ENCODE assay signal across 8 cellular contexts in genomic region chr20:53826597-53827291, GRCh38.
A peak's percentile ranks its signal among the peaks of the same experiment; 100 is the strongest.
DNase-seq lines count a peak whose midpoint lies in the region; ATAC-seq, FAIRE-seq and TF ChIP-seq lines count a peak whose summit lies in the region.

No MANE protein-coding gene starts in this region.

- H3K4me1 ChIP-seq in K562 (replicated peaks in 1 of 2; ENCODE audit: control insufficient read depth in 2 of 2, insufficient read depth in 2 of 2, low read length in 2 of 2), result peaks cover 0 to 20% of the 10 kb centered on the region in 2 experiments; a peak in 2 of 5 replicates
- peaks cover 30% of the 10 kb centered on the region for H3K4me1 ChIP-seq in smooth muscle cell (ENCODE audit: low read depth)

- H3K9ac ChIP-seq in K562 (ENCODE audit: insufficient read depth in 1 of 2, low read depth in 2 of 2, low read length in 2 of 2) (no peak overlapping the region), smooth muscle cell (ENCODE audit: low read depth) (no peak overlapping the region)

- H3K79me2 ChIP-seq in K562 (ENCODE audit: control insufficient read depth, insufficient read depth, low read length) (no peaks in the 10 kb centered on the region), smooth muscle cell (ENCODE audit: low read depth) (no peaks in the 10 kb centered on the region)

- no peak for TF ChIP-seq EP300 in K562 (IDR thresholded peaks at IDR 0.05; ENCODE audit: low read length)

- no peaks in the 10 kb centered on the region for H4K20me1 ChIP-seq in K562 (replicated peaks; ENCODE audit: control insufficient read depth, insufficient read depth, low read length)
- H4K20me1 ChIP-seq in smooth muscle cell (ENCODE audit: low read depth), result no peaks in the 10 kb centered on the region

- H3K9me3 ChIP-seq in K562 (replicated peaks; ENCODE audit: control insufficient read depth, insufficient read depth, low read depth, low read length), result no peaks in the 10 kb centered on the region
- no peaks in the 10 kb centered on the region for H3K9me3 ChIP-seq in smooth muscle cell (replicated peaks; ENCODE audit: low read depth)

- H3K27ac ChIP-seq in K562 (ENCODE audit: extremely low read depth, low read depth, low read length) (no peak overlapping the region), smooth muscle cell (ENCODE audit: low read depth) (peak overlapping the region; percentile 100)

- H3K36me3 ChIP-seq in K562 (ENCODE audit: control insufficient read depth, insufficient read depth, low read length), result no peaks in the 10 kb centered on the region
- no peaks in the 10 kb centered on the region for H3K36me3 ChIP-seq in smooth muscle cell (ENCODE audit: low read depth)

- 51% methylated on average over 4 of the region's 5 CpGs for WGBS in K562 (ENCODE audit: insufficient coverage, low coverage, missing lambda C conversion rate)
- WGBS in smooth muscle cell (ENCODE audit: low lambda C conversion rate), result 92% methylated on average over 5 of the region's 5 CpGs

- no peak for TF ChIP-seq POLR2A in K562 (conservative IDR thresholded peaks at IDR 0.05)

- H3K9me1 ChIP-seq in K562 (ENCODE audit: control insufficient read depth, insufficient read depth, low read length), result no peaks in the 10 kb centered on the region

- CTCF ChIA-PET in K562 (lab: Yijun Ruan, JAX; ENCODE audit: low intra/inter-chr PET ratio), result no interaction called here
- CTCF ChIA-PET in HEK293T (lab: Yijun Ruan, JAX), result no interaction called here

- in situ Hi-C loops in K562 (cut with MboI), result no loop called here

- no peak overlapping the region for H2AFZ ChIP-seq in K562 (ENCODE audit: low read depth, low read length)
- peak overlapping the region; percentile 57 for H2AFZ ChIP-seq in smooth muscle cell (ENCODE audit: low read depth)

- H3F3A ChIP-seq in smooth muscle cell (ENCODE audit: low read depth), result peaks cover 15% of the 10 kb centered on the region

- H3K4me2 ChIP-seq in K562 (ENCODE audit: insufficient read depth, low read length) (no peak overlapping the region), smooth muscle cell (no peak overlapping the region)

- FAIRE-seq in K562 (lab: Jason Lieb, UNC), result no peak

- POLR2A ChIA-PET in K562 (lab: Yijun Ruan, JAX), result no interaction called here
- POLR2A ChIA-PET in HEK293T (lab: Yijun Ruan, JAX), result no interaction called here

- TF ChIP-seq RAD21 in K562 (CRISPR knock-in tag; conservative IDR thresholded peaks at IDR 0.05 in 1 of 2, IDR thresholded peaks at IDR 0.05 in 1 of 2), result no peak

- intact Hi-C loops in left ventricle myocardium superior (cut with micrococcal nuclease) (no loop called here), Right ventricle myocardium inferior (cut with DNase I) (loop anchor here (5.0 to 10.0 kb wide), 3 partner anchors 41 to 229 kb away; no protein-coding TSS in a partner anchor), K562 (cut with micrococcal nuclease) (no loop called here)

- no peak for ATAC-seq in left ventricle myocardium superior
- no peak for ATAC-seq in Right ventricle myocardium inferior
- peak; percentile 67 for ATAC-seq in HG03378 (IDR thresholded peaks at IDR 0.05; ENCODE audit: unreplicated experiment)
- no peak for ATAC-seq in K562
- ATAC-seq in GM21367 (IDR thresholded peaks at IDR 0.05; ENCODE audit: unreplicated experiment), result no peak

- H3K27me3 ChIP-seq in K562 (ENCODE audit: control insufficient read depth in 2 of 2, insufficient read depth in 2 of 2, low read length in 2 of 2) (no peaks in the 10 kb centered on the region), smooth muscle cell (ENCODE audit: low read depth) (no peaks in the 10 kb centered on the region)

- TF ChIP-seq CTCF in K562 (IDR thresholded peaks at IDR 0.05 in 2 of 3, conservative IDR thresholded peaks at IDR 0.05 in 1 of 3; ENCODE audit: insufficient read depth in 2 of 3, low read depth in 1 of 3, low read length in 3 of 3) (no peak), smooth muscle cell (IDR thresholded peaks at IDR 0.05; ENCODE audit: borderline replicate concordance, insufficient read depth, poor library complexity, severe bottlenecking) (no peak)

- DNase-seq in left ventricle myocardium superior (peak; percentile 33), Right ventricle myocardium inferior (ENCODE audit: missing footprints) (no peak), K562 (ENCODE audit: extremely low read depth in 1 of 4, low spot score in 3 of 4) (no peak), smooth muscle cell (lab: John Stamatoyannopoulos, UW; ENCODE audit: unreplicated experiment) (no peak), DMS53 (lab: John Stamatoyannopoulos, UW) (no peak), HEK293T (ENCODE audit: extremely low spot score) (no peak)

- no TSS peak for BruUV-seq in K562 (replicated peaks; lab: Mats Ljungman, UMichigan)

- H3K4me3 ChIP-seq in K562, result no peak overlapping the region
- no peak overlapping the region for H3K4me3 ChIP-seq in smooth muscle cell

TF ChIP-seq in K562, 482 proteins besides CTCF, POLR2A, EP300 and RAD21:
- peak; percentile 63 for TF ChIP-seq TFE3 (CRISPR knock-in tag; IDR thresholded peaks at IDR 0.05)
- no peak for TF ChIP-seq ARHGAP35 (IDR thresholded peaks at IDR 0.05; ENCODE audit: partially characterized antibody)
- TF ChIP-seq NR0B1 (IDR thresholded peaks at IDR 0.05; ENCODE audit: partially characterized antibody), result no peak
- no peak for TF ChIP-seq ATF3 (IDR thresholded peaks at IDR 0.05)
- no peak for TF ChIP-seq ATF3 (CRISPR knock-in tag; conservative IDR thresholded peaks at IDR 0.05)

TF ChIP-seq in HEK293T, 16 proteins besides CTCF, POLR2A, EP300 and RAD21:
- TF ChIP-seq FOXK2 (IDR thresholded peaks at IDR 0.05), result no peak
